In genomic region chr5:40798012-40798855, GRCh38 we compare ENCODE assay signal across 8 cellular contexts. TPM values are rescaled to one million over a fixed set of nuclear protein-coding genes. Genes with fewer than 3 reads are reported as not detected.
DNase-seq lines count a peak whose midpoint lies in the region; ATAC-seq and TF ChIP-seq lines count a peak whose summit lies in the region.

Gene PRKAA1, minus strand, starts transcription at chr5:40798374. Its CDS starts 185 bp downstream, at chr5:40798189.

- peak within 1 kb of the TSS; percentile 67 for H3K27ac ChIP-seq in mammary epithelial cell (ENCODE audit: insufficient read depth, low read depth, low read length)

- in situ Hi-C loops in mammary epithelial cell (cut with MboI; ENCODE audit: low sequenced_read_pairs in 2 of 2): no loop called here

- H3K79me2 ChIP-seq in mammary epithelial cell (ENCODE audit: insufficient read depth, low read length): peaks cover 44% of the 10 kb centered on the region

- CTCF ChIA-PET in mammary epithelial cell (lab: Charles Lee; ENCODE audit: low non-redundant PET): interaction anchor here (0.6 to 0.7 kb wide), 2 partner anchors 10 to 52 kb away, joined by 3 to 5 read pairs; no protein-coding TSS in a partner anchor

- H3K4me1 ChIP-seq in mammary epithelial cell (ENCODE audit: insufficient read depth, low read length): peaks cover 15% of the 10 kb centered on the region

- 0% methylated on average over 12 of the region's 73 CpGs for WGBS in mammary epithelial cell (ENCODE audit: low coverage, missing lambda C conversion rate)

- BruUV-seq in mammary epithelial cell (replicated peaks; lab: Mats Ljungman, UMichigan): no TSS peak

- H3K9ac ChIP-seq in mammary epithelial cell (ENCODE audit: insufficient read depth, low read length): peak within 1 kb of the TSS; percentile 71

- no peaks in the 10 kb centered on the region for H4K20me1 ChIP-seq in mammary epithelial cell (ENCODE audit: insufficient read depth, low read length)

- dilution Hi-C loops in mammary epithelial cell (cut with HindIII; ENCODE audit: low sequenced_read_pairs): no loop called here

- peak within 1 kb of the TSS; percentile 100 for H2AFZ ChIP-seq in mammary epithelial cell (ENCODE audit: low read depth, low read length)

- H3K9me3 ChIP-seq in mammary epithelial cell (replicated peaks; ENCODE audit: insufficient read depth, low read length): no peaks in the 10 kb centered on the region

- H3K4me3 ChIP-seq in WI38 (ENCODE audit: low read depth, low read length) (peak within 1 kb of the TSS; percentile 93), mammary epithelial cell (replicated peaks in 1 of 3; ENCODE audit: insufficient read depth in 1 of 3, low read depth in 2 of 3, low read length in 3 of 3) (peak within 1 kb of the TSS; percentile 86 to 95 (median 92))

- DNase-seq in AG09319 (ENCODE audit: extremely low read depth, low read depth): peak; percentile 73
- peak; percentile 92 for DNase-seq in NCI-H2227 treated with DMSO at 0.1 percent for 48 hours (lab: John Stamatoyannopoulos, UW)
- DNase-seq in mammary epithelial cell: peak; percentile 74
- peak; percentile 92 for DNase-seq in iPS-NIHi7 (ENCODE audit: extremely low spot score)
- DNase-seq in smooth muscle cell of the brain vasculature (ENCODE audit: low read depth, low spot score): peak; percentile 74

- peak; percentile 47 for TF ChIP-seq CTCF in AG09319 (IDR thresholded peaks at IDR 0.05; ENCODE audit: low read depth, low read length)
- peak; percentile 53 for TF ChIP-seq CTCF in WI38 (IDR thresholded peaks at IDR 0.05; ENCODE audit: low read depth, low read length)
- TF ChIP-seq CTCF in mammary epithelial cell (conservative IDR thresholded peaks at IDR 0.05 in 1 of 2, IDR thresholded peaks at IDR 0.05 in 1 of 2; ENCODE audit: extremely low read depth in 1 of 2, insufficient read depth in 1 of 2, low read depth in 1 of 2, low read length in 2 of 2): peak; percentile 34 to 72

- intact Hi-C loops in mammary epithelial cell (cut with micrococcal nuclease): loop anchor here (1.0 kb wide), 1 partner anchor 43 kb away; the partner anchor contains the start of gene TTC33

- H3K4me2 ChIP-seq in mammary epithelial cell (ENCODE audit: insufficient read depth, low read depth, low read length): peak within 1 kb of the TSS; percentile 86

- peaks cover 1% of the 10 kb centered on the region for H3K36me3 ChIP-seq in mammary epithelial cell (ENCODE audit: insufficient read depth, low read length)

- ATAC-seq in GM19023 (IDR thresholded peaks at IDR 0.05; ENCODE audit: unreplicated experiment): peak; percentile 97
- peak; percentile 97 for ATAC-seq in HG03196 (IDR thresholded peaks at IDR 0.05; ENCODE audit: unreplicated experiment)

- H3K27me3 ChIP-seq in mammary epithelial cell (ENCODE audit: insufficient read depth, low read length): no peaks in the 10 kb centered on the region

RNA-seq across cellular contexts. Expression of gene PRKAA1, which starts in this region (rescaled TPM):
- 10 to 100 TPM; 55.7 to 73.4 TPM for total RNA-seq in mammary epithelial cell
- 30.4 TPM for polyA plus RNA-seq in mammary epithelial cell
- polyA minus RNA-seq in mammary epithelial cell: 27.6 TPM

Comparison
In these comparisons a context has a peak if more than half of its experiments do, and no peak if none do; other contexts are left out.
1. Peak in every context shown above with its lines: DNase-seq, ATAC-seq, H3K4me3 ChIP-seq and H3K27ac ChIP-seq.